In the genomic region with DNA sequence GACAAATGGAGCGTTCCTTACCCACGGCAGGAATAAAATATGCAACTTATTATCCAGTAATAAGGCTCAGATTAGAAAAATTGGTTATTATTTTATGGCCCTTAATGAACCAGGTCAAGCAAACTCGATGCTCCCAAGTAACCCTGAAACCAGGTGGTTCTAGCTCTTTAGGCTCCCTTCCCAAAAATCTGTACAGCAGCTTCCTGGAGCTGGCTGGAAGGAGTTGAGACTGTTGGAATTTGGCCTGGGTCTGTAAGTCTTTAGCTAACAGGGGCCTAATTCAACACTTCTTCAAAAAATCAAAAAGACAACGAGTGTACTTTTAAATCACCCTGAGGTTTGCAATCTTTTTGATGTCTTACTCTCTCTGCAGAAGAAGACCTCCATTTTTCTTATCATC, we compare ENCODE assay signal across 21 cellular contexts.
DNase-seq lines count a peak whose midpoint lies in the region; ATAC-seq and TF ChIP-seq lines count a peak whose summit lies in the region.
"Had no signal": no experiment of that assay in that cellular context is flagged by ENCODE, and none has a peak within 500 bp of the region (broad histone marks: within the 10 kb centered on the region; RNA-seq: fewer than 3 reads in every experiment).

No MANE protein-coding gene starts in this region.

- no peaks in the 10 kb centered on the region for H3K79me2 ChIP-seq in PC-9 (ENCODE audit: low read depth)
- H3K79me2 ChIP-seq in hepatocyte: no peaks in the 10 kb centered on the region

- H3F3A ChIP-seq in PC-9 (ENCODE audit: insufficient read depth, low read depth): peaks cover 10% of the 10 kb centered on the region; the same call in 1 of the 2 replicates

- H3K36me3 ChIP-seq in PC-9 (ENCODE audit: low read depth) (no peaks in the 10 kb centered on the region), esophagus muscularis mucosa (no peaks in the 10 kb centered on the region), hepatocyte (replicated peaks; ENCODE audit: insufficient read depth, low read depth) (no peaks in the 10 kb centered on the region)
- H3K36me3 ChIP-seq: upper lobe of right lung had no signal

- peak overlapping the region; percentile 59 for H3K27ac ChIP-seq in PC-9
- peak overlapping the region; percentile 28 to 52 (median 36) for H3K27ac ChIP-seq in esophagus muscularis mucosa (replicated peaks in 1 of 4)
- H3K27ac ChIP-seq in hepatocyte: no peak overlapping the region
- H3K27ac ChIP-seq: upper lobe of right lung had no signal

- TF ChIP-seq CTCF in PC-9 (conservative IDR thresholded peaks at IDR 0.05): no peak
- no peak for TF ChIP-seq CTCF in esophagus muscularis mucosa (IDR thresholded peaks at IDR 0.05)
- TF ChIP-seq CTCF in neural crest cell (conservative IDR thresholded peaks at IDR 0.05): no peak
- TF ChIP-seq CTCF in hepatocyte (IDR thresholded peaks at IDR 0.05; ENCODE audit: poor library complexity): no peak

- ATAC-seq in GM19351 (IDR thresholded peaks at IDR 0.05; ENCODE audit: unreplicated experiment) (no peak), GM18907 (IDR thresholded peaks at IDR 0.05; ENCODE audit: unreplicated experiment) (no peak)
- ATAC-seq: activated naive CD8-positive, alpha-beta T cell treated with anti-CD3 and anti-CD28 coated beads, Interleukin-2, amount 50 U/mL, for 24 hours; naive thymus-derived CD4-positive, alpha-beta T cell; Panc1; WTC11 had no signal

- DNase-seq in PC-9 (no peak), esophagus muscularis mucosa (ENCODE audit: extremely low spot score) (no peak), neural crest cell (ENCODE audit: low read depth, low spot score) (no peak), AG08395 (ENCODE audit: low spot score) (no peak), hepatocyte (ENCODE audit: low spot score) (no peak)
- DNase-seq: activated CD4-positive, alpha-beta T cell treated with anti-CD3 and anti-CD28 coated beads, Interleukin-2, amount 10 ng/mL, durations not matched to agents 7 days and 5 days; activated naive CD8-positive, alpha-beta T cell treated with anti-CD3 and anti-CD28 coated beads, Interleukin-2, amount 50 U/mL, for 24 hours; activated T-cell treated with anti-CD3 and anti-CD28 coated beads, Interleukin-2, amount 50 U/mL, for 48 hours; CD4-positive, CD25-positive, alpha-beta regulatory T cell; naive thymus-derived CD4-positive, alpha-beta T cell; NCI-H1105; NCI-H2029; NCI-H526; NK-92 treated with Interleukin-12 subunit alpha and Interleukin-12 subunit beta, amount 100 ng/mL, for 24 hours; retina; stimulated activated CD4-positive, alpha-beta T cell treated with anti-CD3 and anti-CD28 coated beads, Interleukin-2, amount 100 ng/mL, for 24 hours; upper lobe of right lung had no signal

- peaks cover 19% of the 10 kb centered on the region for H3K36me3 Mint-ChIP-seq in neural crest cell (ENCODE audit: low read depth)
- H3K36me3 Mint-ChIP-seq: CD4-positive, CD25-positive, alpha-beta regulatory T cell had no signal

- POLR2A ChIA-PET in PC-9 (lab: Charles Lee; ENCODE audit: unreplicated experiment): no interaction called here

- BruUV-seq in PC-9 (replicated peaks; lab: Mats Ljungman, UMichigan): no TSS peak

- H3K4me3 ChIP-seq in PC-9 (no peak overlapping the region), esophagus muscularis mucosa (no peak overlapping the region), hepatocyte (no peak overlapping the region)
- H3K4me3 ChIP-seq: upper lobe of right lung had no signal

- no peaks in the 10 kb centered on the region for H3K27me3 ChIP-seq in PC-9 (ENCODE audit: insufficient read depth, low read depth)
- no peaks in the 10 kb centered on the region for H3K27me3 ChIP-seq in esophagus muscularis mucosa
- no peaks in the 10 kb centered on the region for H3K27me3 ChIP-seq in hepatocyte
- H3K27me3 ChIP-seq: upper lobe of right lung had no signal

- peak overlapping the region; percentile 34 for H3K4me2 ChIP-seq in PC-9
- no peak overlapping the region for H3K4me2 ChIP-seq in hepatocyte

- H2AFZ ChIP-seq in PC-9: no peak overlapping the region
- H2AFZ ChIP-seq in hepatocyte: no peak overlapping the region

- H3K4me1 Mint-ChIP-seq in neural crest cell: no peaks in the 10 kb centered on the region
- H3K4me1 Mint-ChIP-seq: activated CD4-positive, alpha-beta T cell treated with anti-CD3 and anti-CD28 coated beads, Interleukin-2, amount 10 ng/mL, durations not matched to agents 7 days and 5 days; activated naive CD8-positive, alpha-beta T cell treated with anti-CD3 and anti-CD28 coated beads, Interleukin-2, amount 50 U/mL, for 24 hours; CD4-positive, CD25-positive, alpha-beta regulatory T cell; naive thymus-derived CD4-positive, alpha-beta T cell; WTC11 had no signal

- H3K4me1 ChIP-seq in PC-9 (replicated peaks; ENCODE audit: insufficient read depth) (peaks cover 30% of the 10 kb centered on the region), esophagus muscularis mucosa (peaks cover 0 to 10% (median 0%) of the 10 kb centered on the region in 4 donors), hepatocyte (ENCODE audit: insufficient read depth) (no peaks in the 10 kb centered on the region)

- H3K9me2 ChIP-seq in PC-9 (ENCODE audit: insufficient read depth): no peaks in the 10 kb centered on the region
- H3K9me2 ChIP-seq in hepatocyte (replicated peaks; ENCODE audit: insufficient read depth): no peaks in the 10 kb centered on the region

- H4K20me1 ChIP-seq in PC-9 (ENCODE audit: insufficient read depth) (no peaks in the 10 kb centered on the region), hepatocyte (ENCODE audit: insufficient read depth, poor library complexity, severe bottlenecking) (no peaks in the 10 kb centered on the region)

- intact Hi-C loops in PC-9 (cut with micrococcal nuclease; ENCODE audit: unreplicated experiment) (no loop called here), esophagus muscularis mucosa (cut with DNase I) (no loop called here)

- no peak for TF ChIP-seq POLR2A in esophagus muscularis mucosa (IDR thresholded peaks at IDR 0.05; ENCODE audit: low read depth)

- H3K4me3 Mint-ChIP-seq in neural crest cell: no peak overlapping the region
- H3K4me3 Mint-ChIP-seq: activated CD4-positive, alpha-beta T cell treated with anti-CD3 and anti-CD28 coated beads, Interleukin-2, amount 10 ng/mL, durations not matched to agents 7 days and 5 days; activated naive CD8-positive, alpha-beta T cell treated with anti-CD3 and anti-CD28 coated beads, Interleukin-2, amount 50 U/mL, for 24 hours; CD4-positive, CD25-positive, alpha-beta regulatory T cell; naive thymus-derived CD4-positive, alpha-beta T cell; WTC11 had no signal

- H3K27me3 Mint-ChIP-seq in neural crest cell (ENCODE audit: low read depth): no peaks in the 10 kb centered on the region
- H3K27me3 Mint-ChIP-seq: activated CD4-positive, alpha-beta T cell treated with anti-CD3 and anti-CD28 coated beads, Interleukin-2, amount 10 ng/mL, durations not matched to agents 7 days and 5 days; activated naive CD8-positive, alpha-beta T cell treated with anti-CD3 and anti-CD28 coated beads, Interleukin-2, amount 50 U/mL, for 24 hours; CD4-positive, CD25-positive, alpha-beta regulatory T cell; naive thymus-derived CD4-positive, alpha-beta T cell had no signal

- TF ChIP-seq EP300 in esophagus muscularis mucosa (IDR thresholded peaks at IDR 0.05): no peak

- H3K27ac Mint-ChIP-seq in neural crest cell (ENCODE audit: unreplicated experiment): peak overlapping the region; percentile 20
- H3K27ac Mint-ChIP-seq: activated CD4-positive, alpha-beta T cell treated with anti-CD3 and anti-CD28 coated beads, Interleukin-2, amount 10 ng/mL, durations not matched to agents 7 days and 5 days; activated naive CD8-positive, alpha-beta T cell treated with anti-CD3 and anti-CD28 coated beads, Interleukin-2, amount 50 U/mL, for 24 hours; CD4-positive, CD25-positive, alpha-beta regulatory T cell; naive thymus-derived CD4-positive, alpha-beta T cell; WTC11 had no signal

- CTCF ChIA-PET in PC-9 (lab: Charles Lee): no interaction called here

- H3K9me3 ChIP-seq in PC-9 (ENCODE audit: insufficient read depth, low read depth): peaks cover 3% of the 10 kb centered on the region; the same call in 1 of the 2 replicates
- peaks cover 0 to 8% (median 0%) of the 10 kb centered on the region in 4 donors for H3K9me3 ChIP-seq in esophagus muscularis mucosa
- H3K9me3 ChIP-seq in hepatocyte (ENCODE audit: low read depth): no peaks in the 10 kb centered on the region
- H3K9me3 ChIP-seq: upper lobe of right lung had no signal

- WGBS in esophagus muscularis mucosa: 69% methylated on average over 4 of the region's 4 CpGs
- WGBS in hepatocyte (ENCODE audit: low lambda C conversion rate, missing lambda C conversion rate): 85% methylated on average over 4 of the region's 4 CpGs

- peaks cover 14% of the 10 kb centered on the region for H3K9me3 Mint-ChIP-seq in neural crest cell
- H3K9me3 Mint-ChIP-seq: activated CD4-positive, alpha-beta T cell treated with anti-CD3 and anti-CD28 coated beads, Interleukin-2, amount 10 ng/mL, durations not matched to agents 7 days and 5 days; activated naive CD8-positive, alpha-beta T cell treated with anti-CD3 and anti-CD28 coated beads, Interleukin-2, amount 50 U/mL, for 24 hours had no signal
